In genomic region chr3:127041264-127041820, GRCh38 we compare ENCODE assay signal across 17 cellular contexts. TPM values are rescaled to one million over a fixed set of nuclear protein-coding genes. Genes with fewer than 3 reads are reported as not detected.
DNase-seq lines count a peak whose midpoint lies in the region; ATAC-seq lines count a peak whose summit lies in the region.
"Had no signal": no experiment of that assay in that cellular context is flagged by ENCODE, and none has a peak within 500 bp of the region (broad histone marks: within the 10 kb centered on the region; RNA-seq: fewer than 3 reads in every experiment).

No MANE protein-coding gene starts in this region.

- no peak overlapping the region for H3K4me3 ChIP-seq in BLaER1

- no peak overlapping the region for H3K27ac Mint-ChIP-seq in activated naive CD8-positive, alpha-beta T cell treated with anti-CD3 and anti-CD28 coated beads, Interleukin-2, amount 10 ng/mL, durations not matched to agents 7 days and 5 days
- H3K27ac Mint-ChIP-seq in activated naive CD8-positive, alpha-beta T cell treated with anti-CD3 and anti-CD28 coated beads, Interleukin-2, amount 50 U/mL, for 24 hours: no peak overlapping the region
- no peak overlapping the region for H3K27ac Mint-ChIP-seq in stimulated activated memory B cell treated with anti-CD40 and anti-IgM and Interleukin-4, amounts not matched to agents 10 μg/mL and 1 μg/mL and 100 μg/mL, for 72 hours

- H3K4me2 ChIP-seq in BLaER1: peak overlapping the region; percentile 34

- H3K27me3 Mint-ChIP-seq in activated naive CD8-positive, alpha-beta T cell treated with anti-CD3 and anti-CD28 coated beads, Interleukin-2, amount 10 ng/mL, durations not matched to agents 7 days and 5 days: no peaks in the 10 kb centered on the region
- H3K27me3 Mint-ChIP-seq in activated naive CD8-positive, alpha-beta T cell treated with anti-CD3 and anti-CD28 coated beads, Interleukin-2, amount 50 U/mL, for 24 hours: peaks cover 2% of the 10 kb centered on the region
- H3K27me3 Mint-ChIP-seq in stimulated activated memory B cell treated with anti-CD40 and anti-IgM and Interleukin-4, amounts not matched to agents 10 μg/mL and 1 μg/mL and 100 μg/mL, for 72 hours: peaks cover 37% of the 10 kb centered on the region

- no peaks in the 10 kb centered on the region for H3K36me3 ChIP-seq in BLaER1

- H3K9ac ChIP-seq in BLaER1: no peak overlapping the region

- H3K4me3 Mint-ChIP-seq in activated naive CD8-positive, alpha-beta T cell treated with anti-CD3 and anti-CD28 coated beads, Interleukin-2, amount 10 ng/mL, durations not matched to agents 7 days and 5 days: no peak overlapping the region
- H3K4me3 Mint-ChIP-seq in activated naive CD8-positive, alpha-beta T cell treated with anti-CD3 and anti-CD28 coated beads, Interleukin-2, amount 50 U/mL, for 24 hours: no peak overlapping the region
- H3K4me3 Mint-ChIP-seq in stimulated activated memory B cell treated with anti-CD40 and anti-IgM and Interleukin-4, amounts not matched to agents 10 μg/mL and 1 μg/mL and 100 μg/mL, for 72 hours: no peak overlapping the region

- intact Hi-C loops in sciatic nerve (cut with DNase I): no loop called here

- H3K4me1 ChIP-seq in BLaER1: peaks cover 13% of the 10 kb centered on the region

- POLR2A ChIA-PET in activated naive CD8-positive, alpha-beta T cell treated with anti-CD3 and anti-CD28 coated beads, Interleukin-2, amount 10 ng/mL, durations not matched to agents 7 days and 5 days (lab: Charles Lee): no interaction called here

- no peaks in the 10 kb centered on the region for H3K36me3 Mint-ChIP-seq in activated naive CD8-positive, alpha-beta T cell treated with anti-CD3 and anti-CD28 coated beads, Interleukin-2, amount 10 ng/mL, durations not matched to agents 7 days and 5 days
- H3K36me3 Mint-ChIP-seq in activated naive CD8-positive, alpha-beta T cell treated with anti-CD3 and anti-CD28 coated beads, Interleukin-2, amount 50 U/mL, for 24 hours (ENCODE audit: low read depth): no peaks in the 10 kb centered on the region
- no peaks in the 10 kb centered on the region for H3K36me3 Mint-ChIP-seq in stimulated activated memory B cell treated with anti-CD40 and anti-IgM and Interleukin-4, amounts not matched to agents 10 μg/mL and 1 μg/mL and 100 μg/mL, for 72 hours

- no peaks in the 10 kb centered on the region for H3K9me3 Mint-ChIP-seq in activated naive CD8-positive, alpha-beta T cell treated with anti-CD3 and anti-CD28 coated beads, Interleukin-2, amount 10 ng/mL, durations not matched to agents 7 days and 5 days
- H3K9me3 Mint-ChIP-seq in activated naive CD8-positive, alpha-beta T cell treated with anti-CD3 and anti-CD28 coated beads, Interleukin-2, amount 50 U/mL, for 24 hours: no peaks in the 10 kb centered on the region
- no peaks in the 10 kb centered on the region for H3K9me3 Mint-ChIP-seq in stimulated activated memory B cell treated with anti-CD40 and anti-IgM and Interleukin-4, amounts not matched to agents 10 μg/mL and 1 μg/mL and 100 μg/mL, for 72 hours

- no peaks in the 10 kb centered on the region for H3K9me3 ChIP-seq in BLaER1

- H3K4me1 Mint-ChIP-seq in activated naive CD8-positive, alpha-beta T cell treated with anti-CD3 and anti-CD28 coated beads, Interleukin-2, amount 10 ng/mL, durations not matched to agents 7 days and 5 days: no peaks in the 10 kb centered on the region
- no peaks in the 10 kb centered on the region for H3K4me1 Mint-ChIP-seq in activated naive CD8-positive, alpha-beta T cell treated with anti-CD3 and anti-CD28 coated beads, Interleukin-2, amount 50 U/mL, for 24 hours
- no peaks in the 10 kb centered on the region for H3K4me1 Mint-ChIP-seq in stimulated activated memory B cell treated with anti-CD40 and anti-IgM and Interleukin-4, amounts not matched to agents 10 μg/mL and 1 μg/mL and 100 μg/mL, for 72 hours

- ATAC-seq in activated naive CD8-positive, alpha-beta T cell treated with anti-CD3 and anti-CD28 coated beads, Interleukin-2, amount 10 ng/mL, durations not matched to agents 7 days and 5 days (ENCODE audit: low read depth): no peak
- no peak for ATAC-seq in activated naive CD8-positive, alpha-beta T cell treated with anti-CD3 and anti-CD28 coated beads, Interleukin-2, amount 50 U/mL, for 24 hours
- no peak for ATAC-seq in sciatic nerve
- no peak for ATAC-seq in stimulated activated memory B cell treated with anti-CD40 and anti-IgM and Interleukin-4, amounts not matched to agents 10 μg/mL and 1 μg/mL and 100 μg/mL, for 72 hours
- ATAC-seq: Panc1 had no signal

- H3K27ac ChIP-seq in BLaER1: no peak overlapping the region
- H3K27ac ChIP-seq: C4-2B had no signal

- no peaks in the 10 kb centered on the region for H3K27me3 ChIP-seq in BLaER1

- peak; percentile 15 for DNase-seq in activated naive CD8-positive, alpha-beta T cell treated with anti-CD3 and anti-CD28 coated beads, Interleukin-2, amount 10 ng/mL, durations not matched to agents 7 days and 5 days
- no peak for DNase-seq in activated naive CD8-positive, alpha-beta T cell treated with anti-CD3 and anti-CD28 coated beads, Interleukin-2, amount 50 U/mL, for 24 hours
- DNase-seq in left kidney (ENCODE audit: low read depth, low spot score): peak; percentile 31
- DNase-seq in sciatic nerve (ENCODE audit: low spot score): peak; percentile 52
- no peak for DNase-seq in hippocampal formation (lab: John Stamatoyannopoulos, UW)
- DNase-seq in MV-4-11 (lab: John Stamatoyannopoulos, UW): no peak
- DNase-seq: GOT3, MM.1S, NCI-H1092 treated with DMSO at 0.1 percent for 48 hours, NCI-H146, NCI-H2081, NCI-H446 treated with DMSO at 0.1 percent for 48 hours, SHP77 had no signal

- H4K20me1 ChIP-seq in BLaER1: peaks cover 40% of the 10 kb centered on the region; the same call in 1 of the 2 replicates

RNA-seq across cellular contexts. Expression of gene PLXNA1, which starts 58.4 kb away (rescaled TPM):
- 1 to 10 TPM; 5.7 to 5.8 TPM for total RNA-seq in activated naive CD8-positive, alpha-beta T cell treated with anti-CD3 and anti-CD28 coated beads, Interleukin-2, amount 10 ng/mL, durations not matched to agents 7 days and 5 days
- 35.9 TPM for total RNA-seq in sciatic nerve

Comparison
In these comparisons a context has a peak if more than half of its experiments do, and no peak if none do; other contexts are left out.
1. DNase-seq: peak in activated naive CD8-positive, alpha-beta T cell treated with anti-CD3 and anti-CD28 coated beads, Interleukin-2, amount 10 ng/mL, durations not matched to agents 7 days and 5 days (single experiment), left kidney (single experiment) and sciatic nerve (single experiment); none in activated naive CD8-positive, alpha-beta T cell treated with anti-CD3 and anti-CD28 coated beads, Interleukin-2, amount 50 U/mL, for 24 hours (single experiment), hippocampal formation (0 of 2) and MV-4-11 (single experiment).